21 cellular contexts compared by ENCODE assay signal in genomic region chr12:107368586-107368985, GRCh38.
DNase-seq lines count a peak whose midpoint lies in the region; ATAC-seq, FAIRE-seq and TF ChIP-seq lines count a peak whose summit lies in the region.
"Had no signal": no experiment of that assay in that cellular context is flagged by ENCODE, and none has a peak within 500 bp of the region (broad histone marks: within the 10 kb centered on the region; RNA-seq: fewer than 3 reads in every experiment).

No MANE protein-coding gene starts in this region.

- TF ChIP-seq CTCF in HepG2 (CRISPR knock-in tag; IDR thresholded peaks at IDR 0.05) = no peak

- intact Hi-C loops in naive thymus-derived CD4-positive, alpha-beta T cell (cut with micrococcal nuclease) = loop anchor here in 1 of 2 donors (1.0 to 2.0 kb wide), 4 partner anchors 12 to 412 kb away; partner anchors contain the start of gene CRY1
- intact Hi-C loops in HepG2 (cut with micrococcal nuclease; ENCODE audit: unreplicated experiment) = no loop called here

- H3K4me3 Mint-ChIP-seq in activated T-cell treated with anti-CD3 and anti-CD28 coated beads, Interleukin-2, amount 50 U/mL, for 72 hours = peak overlapping the region; percentile 89 to 94
- peak overlapping the region; percentile 67 to 86 (median 82) for H3K4me3 Mint-ChIP-seq in naive thymus-derived CD4-positive, alpha-beta T cell
- H3K4me3 Mint-ChIP-seq: H9; mesothelial cell of epicardium; stimulated activated memory B cell treated with anti-CD40 and anti-IgM and Interleukin-4, amounts not matched to agents 10 μg/mL and 1 μg/mL and 100 μg/mL, for 72 hours had no signal

- H3K27me3 Mint-ChIP-seq in activated T-cell treated with anti-CD3 and anti-CD28 coated beads, Interleukin-2, amount 50 U/mL, for 72 hours (ENCODE audit: low read depth) = no peaks in the 10 kb centered on the region
- H3K27me3 Mint-ChIP-seq in naive thymus-derived CD4-positive, alpha-beta T cell = no peaks in the 10 kb centered on the region
- H3K27me3 Mint-ChIP-seq: stimulated activated memory B cell treated with anti-CD40 and anti-IgM and Interleukin-4, amounts not matched to agents 10 μg/mL and 1 μg/mL and 100 μg/mL, for 72 hours had no signal

- H3K9me3 Mint-ChIP-seq in activated T-cell treated with anti-CD3 and anti-CD28 coated beads, Interleukin-2, amount 50 U/mL, for 72 hours = no peaks in the 10 kb centered on the region
- no peaks in the 10 kb centered on the region for H3K9me3 Mint-ChIP-seq in naive thymus-derived CD4-positive, alpha-beta T cell
- H3K9me3 Mint-ChIP-seq: H9; mesothelial cell of epicardium; stimulated activated memory B cell treated with anti-CD40 and anti-IgM and Interleukin-4, amounts not matched to agents 10 μg/mL and 1 μg/mL and 100 μg/mL, for 72 hours had no signal

- H4K20me1 ChIP-seq in HepG2 (ENCODE audit: insufficient read depth, low read length) = no peaks in the 10 kb centered on the region

- no peak overlapping the region for H2AFZ ChIP-seq in HepG2 (ENCODE audit: low read length)
- H2AFZ ChIP-seq: hepatocyte had no signal

- no peak for FAIRE-seq in HepG2 (lab: Jason Lieb, UNC)
- FAIRE-seq: bronchial epithelial cell, GM12891 had no signal

- H3K27me3 ChIP-seq in naive thymus-derived CD4-positive, alpha-beta T cell (ENCODE audit: control insufficient read depth in 2 of 2, insufficient read depth in 2 of 2, low read length in 2 of 2) = no peaks in the 10 kb centered on the region
- H3K27me3 ChIP-seq in HepG2 (ENCODE audit: control insufficient read depth in 1 of 2, insufficient read depth in 2 of 2, low read length in 2 of 2) = 0 out of 5 replicates have a peak, but pooled peaks cover 0 to 1% of the 10 kb centered on the region in 2 experiments
- H3K27me3 ChIP-seq: hepatocyte, neutrophil had no signal

- peaks cover 76% of the 10 kb centered on the region for H3K4me1 Mint-ChIP-seq in activated T-cell treated with anti-CD3 and anti-CD28 coated beads, Interleukin-2, amount 50 U/mL, for 72 hours (ENCODE audit: low read depth)
- H3K4me1 Mint-ChIP-seq in naive thymus-derived CD4-positive, alpha-beta T cell = peaks cover 57 to 78% (median 72%) of the 10 kb centered on the region in 7 donors

- 73% methylated on average over 5 of the region's 5 CpGs for WGBS in HepG2 (ENCODE audit: low lambda C conversion rate)

- no peaks in the 10 kb centered on the region for H3K79me2 ChIP-seq in HepG2 (ENCODE audit: insufficient read depth, low read length)
- H3K79me2 ChIP-seq: hepatocyte had no signal

- H3K36me3 Mint-ChIP-seq in activated T-cell treated with anti-CD3 and anti-CD28 coated beads, Interleukin-2, amount 50 U/mL, for 72 hours (ENCODE audit: insufficient read depth in 2 of 2) = no peaks in the 10 kb centered on the region
- peaks cover 0 to 15% (median 0%) of the 10 kb centered on the region in 5 donors for H3K36me3 Mint-ChIP-seq in naive thymus-derived CD4-positive, alpha-beta T cell
- H3K36me3 Mint-ChIP-seq: mesothelial cell of epicardium; stimulated activated memory B cell treated with anti-CD40 and anti-IgM and Interleukin-4, amounts not matched to agents 10 μg/mL and 1 μg/mL and 100 μg/mL, for 72 hours had no signal

- no peaks in the 10 kb centered on the region for H3K9me3 ChIP-seq in naive thymus-derived CD4-positive, alpha-beta T cell (ENCODE audit: control insufficient read depth in 2 of 3, low read length in 3 of 3)
- H3K9me3 ChIP-seq in HepG2 (ENCODE audit: low read length) = no peaks in the 10 kb centered on the region
- H3K9me3 ChIP-seq: neutrophil had no signal

- no peak for TF ChIP-seq RAD21 in HepG2 (CRISPR knock-in tag; IDR thresholded peaks at IDR 0.05)

- CTCF ChIA-PET in naive thymus-derived CD4-positive, alpha-beta T cell (lab: Charles Lee) = interaction anchor here (0.7 to 1.5 kb wide), 2 partner anchors 33 to 237 kb away, joined by 5 to 8 read pairs; no protein-coding TSS in a partner anchor
- CTCF ChIA-PET in HepG2 (lab: Yijun Ruan, JAX; ENCODE audit: low intra/inter-chr PET ratio, low total read pairs) = no interaction called here

- peak; percentile 56 to 65 for ATAC-seq in activated T-cell treated with anti-CD3 and anti-CD28 coated beads, Interleukin-2, amount 50 U/mL, for 72 hours (replicated peaks in 1 of 2)
- ATAC-seq in naive thymus-derived CD4-positive, alpha-beta T cell = no peak
- ATAC-seq in GM21737 (IDR thresholded peaks at IDR 0.05; ENCODE audit: unreplicated experiment) (no peak), HepG2 (no peak)
- ATAC-seq: stimulated activated memory B cell treated with anti-CD40 and anti-IgM and Interleukin-4, amounts not matched to agents 10 μg/mL and 1 μg/mL and 100 μg/mL, for 72 hours had no signal

- no peak for TF ChIP-seq POLR2A in HepG2 (IDR thresholded peaks at IDR 0.05; ENCODE audit: insufficient read depth in 1 of 2, low read depth in 2 of 2, low read length in 2 of 2)

- no peaks in the 10 kb centered on the region for H3K36me3 ChIP-seq in naive thymus-derived CD4-positive, alpha-beta T cell (ENCODE audit: control insufficient read depth in 2 of 3, insufficient read depth in 3 of 3, low read length in 3 of 3)
- H3K36me3 ChIP-seq in HepG2 (replicated peaks in 1 of 2; ENCODE audit: control insufficient read depth in 1 of 2, insufficient read depth in 2 of 2, low read length in 2 of 2) = no peaks in the 10 kb centered on the region
- H3K36me3 ChIP-seq: neutrophil had no signal

- TF ChIP-seq EP300 in HepG2 (IDR thresholded peaks at IDR 0.05; ENCODE audit: low read depth in 2 of 2, low read length in 2 of 2) = no peak
- TF ChIP-seq EP300 in HepG2 (CRISPR knock-in tag; IDR thresholded peaks at IDR 0.05; ENCODE audit: borderline replicate concordance) = no peak

- DNase-seq in stimulated activated CD4-positive, alpha-beta T cell treated with anti-CD3 and anti-CD28 coated beads, Interleukin-12 subunit alpha, Interleukin-12 subunit beta, amount 100 ng/mL, for 4 hours = peak; percentile 33
- DNase-seq in stimulated activated CD4-positive, alpha-beta T cell treated with anti-CD3 and anti-CD28 coated beads, Interleukin-2, amount 100 ng/mL, for 48 hours = no peak
- peak; percentile 34 to 57 for DNase-seq in activated T-cell treated with anti-CD3 and anti-CD28 coated beads, Interleukin-2, amount 50 U/mL, for 72 hours
- peak in 2 of 9 donors; percentile 33 to 41 for DNase-seq in naive thymus-derived CD4-positive, alpha-beta T cell
- DNase-seq in NCI-H146 treated with DMSO at 0.1 percent for 48 hours (lab: John Stamatoyannopoulos, UW; ENCODE audit: unreplicated experiment) (no peak), HPDE6-E6E7 (ENCODE audit: extremely low spot score) (no peak), HepG2 (ENCODE audit: low spot score) (no peak)
- DNase-seq: activated gamma-delta T cell treated with Interleukin-2 at 50 U/mL for 16 hours; Calu3; effector CD8-positive, alpha-beta T cell; H9; IMR-90; kidney glomerular epithelial cell; NCI-H748 treated with DMSO at 0.1 percent for 48 hours had no signal

- H3K4me2 ChIP-seq in HepG2 (ENCODE audit: low read depth, low read length) = no peak overlapping the region
- H3K4me2 ChIP-seq: hepatocyte had no signal

- peaks cover 41 to 57% of the 10 kb centered on the region in 2 donors for H3K4me1 ChIP-seq in naive thymus-derived CD4-positive, alpha-beta T cell (ENCODE audit: control insufficient read depth in 2 of 2, insufficient read depth in 2 of 2, low read length in 2 of 2)
- H3K4me1 ChIP-seq in HepG2 (ENCODE audit: insufficient read depth, low read length) = peaks cover 26% of the 10 kb centered on the region

- H3K27ac ChIP-seq in naive thymus-derived CD4-positive, alpha-beta T cell (ENCODE audit: low read depth, low read length) = peak overlapping the region; percentile 64
- H3K27ac ChIP-seq in HepG2 (ENCODE audit: extremely low read length, insufficient read depth, low read length) = no peak overlapping the region
- H3K27ac ChIP-seq: hepatocyte, neutrophil had no signal

- H3K27ac Mint-ChIP-seq in activated T-cell treated with anti-CD3 and anti-CD28 coated beads, Interleukin-2, amount 50 U/mL, for 72 hours = peak overlapping the region; percentile 98
- peak overlapping the region; percentile 83 to 96 (median 94) for H3K27ac Mint-ChIP-seq in naive thymus-derived CD4-positive, alpha-beta T cell
- H3K27ac Mint-ChIP-seq: H9; mesothelial cell of epicardium; stimulated activated memory B cell treated with anti-CD40 and anti-IgM and Interleukin-4, amounts not matched to agents 10 μg/mL and 1 μg/mL and 100 μg/mL, for 72 hours had no signal

- H3K4me3 ChIP-seq in naive thymus-derived CD4-positive, alpha-beta T cell (ENCODE audit: low read length) = peak overlapping the region; percentile 39
- H3K4me3 ChIP-seq in HepG2 (replicated peaks in 1 of 3; ENCODE audit: insufficient read depth in 1 of 3, low read depth in 2 of 3, low read length in 3 of 3) = no peak overlapping the region
- H3K4me3 ChIP-seq: hepatocyte had no signal

- H3K9ac ChIP-seq in HepG2 (ENCODE audit: insufficient read depth, low read depth, low read length) = no peak overlapping the region

- no TSS peak for BruUV-seq in HepG2 (replicated peaks; lab: Mats Ljungman, UMichigan)

- in situ Hi-C loops in HepG2 (cut with HindIII; ENCODE audit: extremely low pct_ligation_motif_present, low pct_unique_long_range_greater_than_20kb) = no loop called here

- POLR2A ChIA-PET in naive thymus-derived CD4-positive, alpha-beta T cell (lab: Charles Lee) = interaction anchor here (1.2 to 7.0 kb wide), 2 partner anchors 11 to 47 kb away, joined by 3 to 112 read pairs; a partner anchor contains a TSS
- POLR2A ChIA-PET in HepG2 (lab: Yijun Ruan, JAX) = no interaction called here

TF ChIP-seq in HepG2, 621 proteins besides CTCF, POLR2A, EP300 and RAD21 (continues in another document):
- TF ChIP-seq U2AF2 (IDR thresholded peaks at IDR 0.05; ENCODE audit: low read depth, low read length) = no peak
- TF ChIP-seq, protein P1, sequence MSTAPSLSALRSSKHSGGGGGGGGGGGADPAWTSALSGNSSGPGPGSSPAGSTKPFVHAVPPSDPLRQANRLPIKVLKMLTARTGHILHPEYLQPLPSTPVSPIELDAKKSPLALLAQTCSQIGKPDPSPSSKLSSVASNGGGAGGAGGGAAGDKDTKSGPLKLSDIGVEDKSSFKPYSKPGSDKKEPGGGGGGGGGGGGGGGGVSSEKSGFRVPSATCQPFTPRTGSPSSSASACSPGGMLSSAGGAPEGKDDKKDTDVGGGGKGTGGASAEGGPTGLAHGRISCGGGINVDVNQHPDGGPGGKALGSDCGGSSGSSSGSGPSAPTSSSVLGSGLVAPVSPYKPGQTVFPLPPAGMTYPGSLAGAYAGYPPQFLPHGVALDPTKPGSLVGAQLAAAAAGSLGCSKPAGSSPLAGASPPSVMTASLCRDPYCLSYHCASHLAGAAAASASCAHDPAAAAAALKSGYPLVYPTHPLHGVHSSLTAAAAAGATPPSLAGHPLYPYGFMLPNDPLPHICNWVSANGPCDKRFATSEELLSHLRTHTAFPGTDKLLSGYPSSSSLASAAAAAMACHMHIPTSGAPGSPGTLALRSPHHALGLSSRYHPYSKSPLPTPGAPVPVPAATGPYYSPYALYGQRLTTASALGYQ (CRISPR knock-in tag; IDR thresholded peaks at IDR 0.05) = no peak

Comparison
In these comparisons a context has a peak if more than half of its experiments do, and no peak if none do; other contexts are left out.
1. DNase-seq: peak in stimulated activated CD4-positive, alpha-beta T cell treated with anti-CD3 and anti-CD28 coated beads, Interleukin-12 subunit alpha, Interleukin-12 subunit beta, amount 100 ng/mL, for 4 hours (single experiment) and activated T-cell treated with anti-CD3 and anti-CD28 coated beads, Interleukin-2, amount 50 U/mL, for 72 hours (2 of 2); none in stimulated activated CD4-positive, alpha-beta T cell treated with anti-CD3 and anti-CD28 coated beads, Interleukin-2, amount 100 ng/mL, for 48 hours (0 of 2), NCI-H146 treated with DMSO at 0.1 percent for 48 hours (single experiment), HPDE6-E6E7 (single experiment) and HepG2 (single experiment).
2. ATAC-seq: peak in activated T-cell treated with anti-CD3 and anti-CD28 coated beads, Interleukin-2, amount 50 U/mL, for 72 hours (2 of 2); none in naive thymus-derived CD4-positive, alpha-beta T cell (single experiment), GM21737 (single experiment) and HepG2 (single experiment).